ENCODE assay signal across 17 cellular contexts in genomic region chr12:113142886-113143329, GRCh38. TPM values are rescaled to one million over a fixed set of nuclear protein-coding genes. Genes with fewer than 3 reads are reported as not detected.
DNase-seq lines count a peak whose midpoint lies in the region; ATAC-seq and TF ChIP-seq lines count a peak whose summit lies in the region.
"Had no signal": no experiment of that assay in that cellular context is flagged by ENCODE, and none has a peak within 500 bp of the region (broad histone marks: within the 10 kb centered on the region; RNA-seq: fewer than 3 reads in every experiment).

No MANE protein-coding gene starts in this region.

- H3K27me3 ChIP-seq in left lung (peaks cover 0 to 26% of the 10 kb centered on the region in 2 donors), suprapubic skin (peaks cover under 1% of the 10 kb centered on the region)

- no peak for TF ChIP-seq EP300 in suprapubic skin (IDR thresholded peaks at IDR 0.05)

- H3K4me1 ChIP-seq in left lung (peaks cover 0 to 14% of the 10 kb centered on the region in 2 donors), suprapubic skin (peaks cover 17% of the 10 kb centered on the region)
- H3K4me1 ChIP-seq: SJCRH30 had no signal

- ATAC-seq in left lung = peak; percentile 58

- H3K36me3 ChIP-seq in left lung (no peaks in the 10 kb centered on the region), suprapubic skin (no peaks in the 10 kb centered on the region)
- H3K36me3 ChIP-seq: SJCRH30 had no signal

- no peak overlapping the region for H3K4me3 Mint-ChIP-seq in osteocyte (ENCODE audit: unreplicated experiment)
- H3K4me3 Mint-ChIP-seq: H9, immature natural killer cell had no signal

- peaks cover 14% of the 10 kb centered on the region for H3K27me3 Mint-ChIP-seq in osteocyte (ENCODE audit: unreplicated experiment)

- H3K36me3 Mint-ChIP-seq in osteocyte (ENCODE audit: unreplicated experiment) = no peaks in the 10 kb centered on the region
- H3K36me3 Mint-ChIP-seq: immature natural killer cell had no signal

- H3K4me1 Mint-ChIP-seq in osteocyte (ENCODE audit: unreplicated experiment) = no peaks in the 10 kb centered on the region
- H3K4me1 Mint-ChIP-seq: immature natural killer cell had no signal

- intact Hi-C loops in left lung (cut with DNase I) = no loop called here

- TF ChIP-seq CTCF in VCaP (conservative IDR thresholded peaks at IDR 0.05) (no peak), left lung (IDR thresholded peaks at IDR 0.05) (no peak), suprapubic skin (IDR thresholded peaks at IDR 0.05) (no peak), osteocyte (IDR thresholded peaks at IDR 0.05) (no peak)

- no peak overlapping the region for H3K27ac Mint-ChIP-seq in osteocyte (ENCODE audit: unreplicated experiment)
- H3K27ac Mint-ChIP-seq: H9 had no signal

- no peak for TF ChIP-seq POLR2A in suprapubic skin (IDR thresholded peaks at IDR 0.05)

- H3K9me3 ChIP-seq in left lung (no peaks in the 10 kb centered on the region), suprapubic skin (no peaks in the 10 kb centered on the region)
- H3K9me3 ChIP-seq: SJCRH30 had no signal

- no peak overlapping the region for H3K4me3 ChIP-seq in left lung
- no peak overlapping the region for H3K4me3 ChIP-seq in suprapubic skin
- H3K4me3 ChIP-seq: SJCRH30 had no signal

- WGBS in suprapubic skin = 60% methylated on average over 3 of the region's 5 CpGs

- H3K27ac ChIP-seq in VCaP (peak overlapping the region; percentile 46; the same call in 1 of the 2 replicates), left lung (peak overlapping the region in 1 of 2 donors; percentile 50), suprapubic skin (peak overlapping the region; percentile 75)
- H3K27ac ChIP-seq: SJCRH30 had no signal

- DNase-seq in SKM-1 treated with dmso at 0.1 percent for 144 hours (lab: John Stamatoyannopoulos, UW; ENCODE audit: unreplicated experiment) (peak; percentile 28), SKM-1 (lab: John Stamatoyannopoulos, UW; ENCODE audit: unreplicated experiment) (no peak), left lung (no peak), suprapubic skin (ENCODE audit: low spot score in 2 of 2) (no peak), NCI-H1092 (lab: John Stamatoyannopoulos, UW) (no peak), osteocyte (ENCODE audit: extremely low spot score, unreplicated experiment) (no peak), DMS53 treated with DMSO at 0.1 percent for 48 hours (lab: John Stamatoyannopoulos, UW; ENCODE audit: unreplicated experiment) (no peak)
- DNase-seq: activated naive CD4-positive, alpha-beta T cell treated with Interleukin-2 at 50 U/mL for 16 hours; H9; immature natural killer cell; NCI-H2081; SJCRH30; stimulated activated CD4-positive, alpha-beta T cell treated with anti-CD3 and anti-CD28 coated beads, Interleukin-4, amount 100 ng/mL, for 24 hours had no signal

- peaks cover 5% of the 10 kb centered on the region for H3K9me3 Mint-ChIP-seq in osteocyte (ENCODE audit: unreplicated experiment)

RNA-seq across cellular contexts. Expression of gene CFAP73, which starts 6.6 kb away (rescaled TPM):
- 1 to 10 TPM in 1 of 2 donors, not detected in 1; 4.3 TPM for total RNA-seq in left lung
- 1 to 10 TPM; 1.0 to 2.6 (median 2.0) TPM for total RNA-seq in suprapubic skin
- not detected in 2 replicates for total RNA-seq in osteocyte
- total RNA-seq: bronchial epithelial cell, H9, mucosa of gallbladder, SJCRH30 had no signal

RNA-seq across cellular contexts. Expression of gene RASAL1, which starts 7.3 kb away (rescaled TPM):
- total RNA-seq in left lung = under 1 TPM; 0.17 to 0.24 TPM
- total RNA-seq in suprapubic skin = 10 to 100 TPM; 19.8 to 39.0 (median 32.5) TPM
- not detected in 2 replicates for total RNA-seq in osteocyte
- total RNA-seq: A172, SJCRH30 had no signal

RNA-seq across cellular contexts. Expression of gene DDX54, which starts 42.4 kb away (rescaled TPM):
- total RNA-seq in left lung (10 to 100 TPM; 42.0 to 61.1 TPM), suprapubic skin (10 to 100 TPM; 53.9 to 71.8 (median 63.9) TPM), osteocyte (52.8 and 52.9 TPM in 2 replicates)

RNA-seq across cellular contexts. Expression of gene RITA1, which starts 42.6 kb away (rescaled TPM):
- 10 to 100 TPM; 16.7 to 17.3 TPM for total RNA-seq in left lung
- 10 to 100 TPM; 14.7 to 21.7 (median 16.9) TPM for total RNA-seq in suprapubic skin
- 19.9 and 20.5 TPM in 2 replicates for total RNA-seq in osteocyte

Comparison
In these comparisons a context has a peak if more than half of its experiments do, and no peak if none do; other contexts are left out.
1. RNA of gene RASAL1, which starts 7.3 kb away (total RNA-seq): 19.8 to 39.0 TPM in suprapubic skin; 0.17 to 0.24 TPM in left lung and not detected in osteocyte; every median in the first group is over 10 times any median in the second.